16 cellular contexts compared by ENCODE assay signal in genomic region chr14:60848066-60848465, GRCh38.
"Had no signal": no experiment of that assay in that cellular context is flagged by ENCODE, and none has a peak within 500 bp of the region (broad histone marks: within the 10 kb centered on the region; RNA-seq: fewer than 3 reads in every experiment).

No MANE protein-coding gene starts in this region.

- H3K27ac ChIP-seq: body of pancreas, left lung, thoracic aorta, upper lobe of left lung had no signal

- H3K36me3 ChIP-seq: thoracic aorta had no signal

- H3K4me1 ChIP-seq: body of pancreas, left lung, upper lobe of left lung had no signal

- H3K4me3 ChIP-seq: body of pancreas, left lung, thoracic aorta, upper lobe of left lung had no signal

- H3K4me3 Mint-ChIP-seq: activated B cell treated with CpG ODN at 0.5 μM for 24 hours; activated CD4-positive, alpha-beta memory T cell treated with anti-CD3 and anti-CD28 coated beads for 36 hours; activated naive CD8-positive, alpha-beta T cell treated with anti-CD3 and anti-CD28 coated beads, Interleukin-2, amount 10 ng/mL, durations not matched to agents 7 days and 5 days; nephron progenitor cell; stimulated activated naive B cell treated with anti-CD40 and anti-IgM and Interleukin-4, amounts not matched to agents 10 μg/mL and 1 μg/mL and 100 μg/mL, for 72 hours had no signal

- H3K27me3 Mint-ChIP-seq: activated B cell treated with CpG ODN at 0.5 μM for 24 hours; activated CD4-positive, alpha-beta memory T cell treated with anti-CD3 and anti-CD28 coated beads for 36 hours; activated naive CD8-positive, alpha-beta T cell treated with anti-CD3 and anti-CD28 coated beads, Interleukin-2, amount 10 ng/mL, durations not matched to agents 7 days and 5 days; stimulated activated naive B cell treated with anti-CD40 and anti-IgM and Interleukin-4, amounts not matched to agents 10 μg/mL and 1 μg/mL and 100 μg/mL, for 72 hours had no signal

- H3K9me3 ChIP-seq: body of pancreas had no signal

- H3K27me3 ChIP-seq: body of pancreas, left lung, upper lobe of left lung had no signal

- FAIRE-seq: frontal cortex, kidney had no signal

- ATAC-seq: body of pancreas; left lung; stimulated activated naive B cell treated with anti-CD40 and anti-IgM and Interleukin-4, amounts not matched to agents 10 μg/mL and 1 μg/mL and 100 μg/mL, for 72 hours had no signal

- DNase-seq: activated B cell treated with CpG ODN at 0.5 μM for 24 hours; activated CD4-positive, alpha-beta memory T cell treated with anti-CD3 and anti-CD28 coated beads for 36 hours; activated CD4-positive, alpha-beta T cell treated with anti-CD3 and anti-CD28 coated beads for 4 hours; activated naive CD4-positive, alpha-beta T cell; activated naive CD8-positive, alpha-beta T cell treated with anti-CD3 and anti-CD28 coated beads, Interleukin-2, amount 10 ng/mL, durations not matched to agents 7 days and 5 days; body of pancreas; caudate nucleus; kidney; left lung; nephron progenitor cell; nucleus accumbens; retina; stimulated activated naive B cell treated with anti-CD40 and anti-IgM and Interleukin-4, amounts not matched to agents 10 μg/mL and 1 μg/mL and 100 μg/mL, for 72 hours; upper lobe of left lung had no signal

- H3K4me1 Mint-ChIP-seq: nephron progenitor cell had no signal

- H3K27ac Mint-ChIP-seq: activated B cell treated with CpG ODN at 0.5 μM for 24 hours; activated CD4-positive, alpha-beta memory T cell treated with anti-CD3 and anti-CD28 coated beads for 36 hours; activated naive CD8-positive, alpha-beta T cell treated with anti-CD3 and anti-CD28 coated beads, Interleukin-2, amount 10 ng/mL, durations not matched to agents 7 days and 5 days; stimulated activated naive B cell treated with anti-CD40 and anti-IgM and Interleukin-4, amounts not matched to agents 10 μg/mL and 1 μg/mL and 100 μg/mL, for 72 hours had no signal
